Comparison of ENCODE assay signal across 1 cellular context in genomic region chr15:75140080-75140879, GRCh38.
TF ChIP-seq lines count a peak whose summit lies in the region.

No MANE protein-coding gene starts in this region.

TF ChIP-seq in HepG2, 621 proteins besides CTCF, POLR2A, EP300 and RAD21 (continued from another document):
- TF ChIP-seq, protein P1, sequence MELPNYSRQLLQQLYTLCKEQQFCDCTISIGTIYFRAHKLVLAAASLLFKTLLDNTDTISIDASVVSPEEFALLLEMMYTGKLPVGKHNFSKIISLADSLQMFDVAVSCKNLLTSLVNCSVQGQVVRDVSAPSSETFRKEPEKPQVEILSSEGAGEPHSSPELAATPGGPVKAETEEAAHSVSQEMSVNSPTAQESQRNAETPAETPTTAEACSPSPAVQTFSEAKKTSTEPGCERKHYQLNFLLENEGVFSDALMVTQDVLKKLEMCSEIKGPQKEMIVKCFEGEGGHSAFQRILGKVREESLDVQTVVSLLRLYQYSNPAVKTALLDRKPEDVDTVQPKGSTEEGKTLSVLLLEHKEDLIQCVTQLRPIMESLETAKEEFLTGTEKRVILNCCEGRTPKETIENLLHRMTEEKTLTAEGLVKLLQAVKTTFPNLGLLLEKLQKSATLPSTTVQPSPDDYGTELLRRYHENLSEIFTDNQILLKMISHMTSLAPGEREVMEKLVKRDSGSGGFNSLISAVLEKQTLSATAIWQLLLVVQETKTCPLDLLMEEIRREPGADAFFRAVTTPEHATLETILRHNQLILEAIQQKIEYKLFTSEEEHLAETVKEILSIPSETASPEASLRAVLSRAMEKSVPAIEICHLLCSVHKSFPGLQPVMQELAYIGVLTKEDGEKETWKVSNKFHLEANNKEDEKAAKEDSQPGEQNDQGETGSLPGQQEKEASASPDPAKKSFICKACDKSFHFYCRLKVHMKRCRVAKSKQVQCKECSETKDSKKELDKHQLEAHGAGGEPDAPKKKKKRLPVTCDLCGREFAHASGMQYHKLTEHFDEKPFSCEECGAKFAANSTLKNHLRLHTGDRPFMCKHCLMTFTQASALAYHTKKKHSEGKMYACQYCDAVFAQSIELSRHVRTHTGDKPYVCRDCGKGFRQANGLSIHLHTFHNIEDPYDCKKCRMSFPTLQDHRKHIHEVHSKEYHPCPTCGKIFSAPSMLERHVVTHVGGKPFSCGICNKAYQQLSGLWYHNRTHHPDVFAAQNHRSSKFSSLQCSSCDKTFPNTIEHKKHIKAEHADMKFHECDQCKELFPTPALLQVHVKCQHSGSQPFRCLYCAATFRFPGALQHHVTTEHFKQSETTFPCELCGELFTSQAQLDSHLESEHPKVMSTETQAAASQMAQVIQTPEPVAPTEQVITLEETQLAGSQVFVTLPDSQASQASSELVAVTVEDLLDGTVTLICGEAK (IDR thresholded peaks at IDR 0.05), result no peak
- TF ChIP-seq, protein P1 (CRISPR knock-in tag; IDR thresholded peaks at IDR 0.05), result peak; percentile 47; the same call in 1 of the 2 replicates
- TF ChIP-seq RARA (CRISPR knock-in tag; IDR thresholded peaks at IDR 0.05) (peak; percentile 84), BORCS8-MEF2B (CRISPR knock-in tag; IDR thresholded peaks at IDR 0.05) (peak; percentile 72; the same call in 1 of the 2 replicates), ZNF672 (CRISPR knock-in tag; IDR thresholded peaks at IDR 0.05) (no peak), PRPF4 (IDR thresholded peaks at IDR 0.05; ENCODE audit: low read depth, low read length, poor library complexity, severe bottlenecking) (no peak), FOXJ3 (CRISPR knock-in tag; IDR thresholded peaks at IDR 0.05; ENCODE audit: borderline replicate concordance) (peak; percentile 97), BRCA1 (CRISPR knock-in tag; IDR thresholded peaks at IDR 0.05) (peak; percentile 70; the same call in 1 of the 2 replicates), CBX1 (IDR thresholded peaks at IDR 0.05; ENCODE audit: low read depth) (peak; percentile 51), PRDM15 (CRISPR knock-in tag; IDR thresholded peaks at IDR 0.05) (peak; percentile 18; the same call in 1 of the 2 replicates), HDAC2 (CRISPR knock-in tag; IDR thresholded peaks at IDR 0.05) (peak; percentile 91), ZNF496 (CRISPR knock-in tag; IDR thresholded peaks at IDR 0.05; ENCODE audit: insufficient replicate concordance) (no peak), ZNF547 (CRISPR knock-in tag; IDR thresholded peaks at IDR 0.05) (0 out of 2 replicates have a peak, but pooled peaks have one; percentile 24), LCORL (IDR thresholded peaks at IDR 0.05) (0 out of 2 replicates have a peak, but pooled peaks have one; percentile 45), LCORL (CRISPR knock-in tag; IDR thresholded peaks at IDR 0.05) (peak; percentile 97), ZNF142 (CRISPR knock-in tag; IDR thresholded peaks at IDR 0.05) (0 out of 2 replicates have a peak, but pooled peaks have one; percentile 28)
- TF ChIP-seq, protein P2, sequence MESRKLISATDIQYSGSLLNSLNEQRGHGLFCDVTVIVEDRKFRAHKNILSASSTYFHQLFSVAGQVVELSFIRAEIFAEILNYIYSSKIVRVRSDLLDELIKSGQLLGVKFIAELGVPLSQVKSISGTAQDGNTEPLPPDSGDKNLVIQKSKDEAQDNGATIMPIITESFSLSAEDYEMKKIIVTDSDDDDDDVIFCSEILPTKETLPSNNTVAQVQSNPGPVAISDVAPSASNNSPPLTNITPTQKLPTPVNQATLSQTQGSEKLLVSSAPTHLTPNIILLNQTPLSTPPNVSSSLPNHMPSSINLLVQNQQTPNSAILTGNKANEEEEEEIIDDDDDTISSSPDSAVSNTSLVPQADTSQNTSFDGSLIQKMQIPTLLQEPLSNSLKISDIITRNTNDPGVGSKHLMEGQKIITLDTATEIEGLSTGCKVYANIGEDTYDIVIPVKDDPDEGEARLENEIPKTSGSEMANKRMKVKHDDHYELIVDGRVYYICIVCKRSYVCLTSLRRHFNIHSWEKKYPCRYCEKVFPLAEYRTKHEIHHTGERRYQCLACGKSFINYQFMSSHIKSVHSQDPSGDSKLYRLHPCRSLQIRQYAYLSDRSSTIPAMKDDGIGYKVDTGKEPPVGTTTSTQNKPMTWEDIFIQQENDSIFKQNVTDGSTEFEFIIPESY (CRISPR knock-in tag; IDR thresholded peaks at IDR 0.05), result 0 out of 2 replicates have a peak, but pooled peaks have one; percentile 17
